Comparison of ENCODE assay signal across 11 cellular contexts in genomic region chr13:21142766-21143165, GRCh38. TPM values are rescaled to one million over a fixed set of nuclear protein-coding genes. Genes with fewer than 3 reads are reported as not detected.
DNase-seq lines count a peak whose midpoint lies in the region; ATAC-seq, FAIRE-seq and TF ChIP-seq lines count a peak whose summit lies in the region.
"Had no signal": no experiment of that assay in that cellular context is flagged by ENCODE, and none has a peak within 500 bp of the region (broad histone marks: within the 10 kb centered on the region; RNA-seq: fewer than 3 reads in every experiment).

No MANE protein-coding gene starts in this region.

- H4K8ac ChIP-seq in H1 (ENCODE audit: extremely low read depth, insufficient read depth, low read length): no peak overlapping the region

- H3K27ac Mint-ChIP-seq in T-helper 2 cell treated with Interferon-gamma antibody and Interleukin-4, amounts not matched to agents 5 μg/mL and 100 μg/mL, for 36 hours: peak overlapping the region; percentile 74

- H2BK20ac ChIP-seq in H1 (ENCODE audit: low read length): no peak overlapping the region

- FAIRE-seq in H1 (lab: Jason Lieb, UNC): no peak
- FAIRE-seq: A204.1 had no signal

- H3K4me1 Mint-ChIP-seq in T-helper 2 cell treated with Interferon-gamma antibody and Interleukin-4, amounts not matched to agents 5 μg/mL and 100 μg/mL, for 36 hours (ENCODE audit: low read depth): peaks cover 18% of the 10 kb centered on the region

- no peaks in the 10 kb centered on the region for H3K27me3 Mint-ChIP-seq in T-helper 2 cell treated with Interferon-gamma antibody and Interleukin-4, amounts not matched to agents 5 μg/mL and 100 μg/mL, for 36 hours (ENCODE audit: low read depth)

- no peaks in the 10 kb centered on the region for H3K27me3 ChIP-seq in OCI-LY1 (ENCODE audit: insufficient read depth, low read length)
- no peaks in the 10 kb centered on the region for H3K27me3 ChIP-seq in H1 (replicated peaks in 1 of 4; ENCODE audit: control insufficient read depth in 3 of 4, extremely low read depth in 1 of 4, insufficient read depth in 3 of 4, low read length in 3 of 4)
- no peaks in the 10 kb centered on the region for H3K27me3 ChIP-seq in parathyroid adenoma (ENCODE audit: control insufficient read depth, insufficient read depth, low read length)
- H3K27me3 ChIP-seq: esophagus squamous epithelium had no signal

- peaks cover 58% of the 10 kb centered on the region for H3K36me3 ChIP-seq in OCI-LY1 (ENCODE audit: insufficient read depth, low read length)
- peaks cover 5 to 45% (median 18%) of the 10 kb centered on the region in 4 experiments; a peak in 6 of 8 replicates for H3K36me3 ChIP-seq in H1 (ENCODE audit: control insufficient read depth in 2 of 4, insufficient read depth in 4 of 4, low read length in 3 of 4)
- H3K36me3 ChIP-seq in parathyroid adenoma (ENCODE audit: control insufficient read depth, insufficient read depth, low read length): no peaks in the 10 kb centered on the region

- H2BK15ac ChIP-seq in H1 (ENCODE audit: low read length): no peak overlapping the region

- H3K79me2 ChIP-seq in OCI-LY1 (ENCODE audit: insufficient read depth, low read length): peaks cover 45% of the 10 kb centered on the region
- H3K79me2 ChIP-seq in H1 (ENCODE audit: control insufficient read depth in 1 of 2, insufficient read depth in 2 of 2, low read length in 2 of 2): peaks cover 14 to 52% of the 10 kb centered on the region in 2 experiments
- H3K79me2 ChIP-seq in parathyroid adenoma: peaks cover 20% of the 10 kb centered on the region

- no peak overlapping the region for H3K4me3 ChIP-seq in OCI-LY1 (ENCODE audit: low read depth, low read length, poor library complexity, severe bottlenecking)
- H3K4me3 ChIP-seq in H1 (ENCODE audit: extremely low read depth in 1 of 4, insufficient read depth in 2 of 4, low read depth in 3 of 4, low read length in 4 of 4): peak overlapping the region in 1 of 4 experiments; percentile 37; a peak in 2 of 8 replicates
- H3K4me3 ChIP-seq in parathyroid adenoma (ENCODE audit: low read depth, low read length): peak overlapping the region; percentile 5

- H3K56ac ChIP-seq in H1 (replicated peaks; ENCODE audit: insufficient read length, low read depth, low read length): no peak overlapping the region

- H2BK5ac ChIP-seq in H1 (ENCODE audit: low read depth, low read length): no peak overlapping the region

- CTCF ChIA-PET in H1 (lab: Charles Lee; ENCODE audit: partially characterized antibody): interaction anchor here (0.7 kb wide), 1 partner anchor 121 kb away, joined by 3 read pairs; no protein-coding TSS in a partner anchor

- H2AK5ac ChIP-seq in H1 (ENCODE audit: low read depth, low read length): no peak overlapping the region

- H3K9ac ChIP-seq in OCI-LY1 (ENCODE audit: low read length) (no peak overlapping the region), H1 (replicated peaks in 1 of 4; ENCODE audit: extremely low read depth in 1 of 4, low read depth in 3 of 4, low read length in 3 of 4) (no peak overlapping the region), parathyroid adenoma (no peak overlapping the region)

- no peaks in the 10 kb centered on the region; the same call in 1 of the 2 replicates for H3K23me2 ChIP-seq in H1 (ENCODE audit: low read depth, low read length)

- H3K4me1 ChIP-seq in OCI-LY1 (ENCODE audit: insufficient read depth, low read length, severe bottlenecking): peaks cover 31% of the 10 kb centered on the region
- H3K4me1 ChIP-seq in H1 (replicated peaks in 1 of 4; ENCODE audit: control insufficient read depth in 3 of 4, insufficient read depth in 4 of 4, low read length in 3 of 4): peaks cover 0 to 6% (median 2%) of the 10 kb centered on the region in 4 experiments; a peak in 4 of 7 replicates
- peaks cover 9% of the 10 kb centered on the region for H3K4me1 ChIP-seq in parathyroid adenoma

- H3K4me2 ChIP-seq in OCI-LY1 (ENCODE audit: low read length) (0 out of 2 replicates have a peak overlapping the region, but pooled peaks have one; percentile 14), H1 (ENCODE audit: insufficient read depth in 1 of 2, low read depth in 2 of 2, low read length in 2 of 2) (peak overlapping the region; percentile 36 to 39; a peak in 3 of 4 replicates), parathyroid adenoma (ENCODE audit: low read length) (peak overlapping the region; percentile 43)

- no peak overlapping the region for H3K18ac ChIP-seq in H1 (ENCODE audit: extremely low read depth, low read length)

- H3K23ac ChIP-seq in H1 (ENCODE audit: insufficient read length): no peak overlapping the region

- 89% methylated on average over 3 of the region's 3 CpGs; no CpG with 5 or more reads in 1 of the 2 experiments for WGBS in H1 (ENCODE audit: extremely low coverage in 1 of 2, insufficient coverage in 1 of 2, insufficient read length in 1 of 2, insufficient replicate concordance in 2 of 2, low coverage in 1 of 2, low lambda C conversion rate in 2 of 2, missing lambda C conversion rate in 1 of 2), 2 experiments

- TF ChIP-seq RAD21 in H1 (IDR thresholded peaks at IDR 0.05 in 1 of 2, conservative IDR thresholded peaks at IDR 0.05 in 1 of 2; ENCODE audit: low read depth in 2 of 2, low read length in 2 of 2): no peak

- no peaks in the 10 kb centered on the region for H3K9me2 ChIP-seq in OCI-LY1 (ENCODE audit: low read depth, low read length)

- no peak overlapping the region for H3K14ac ChIP-seq in H1 (ENCODE audit: insufficient read length)

- POLR2A ChIA-PET in H1 (lab: Charles Lee; ENCODE audit: partially characterized antibody): interaction anchor here (1.0 to 3.0 kb wide), 5 partner anchors 19 to 316 kb away, joined by 4 to 10 read pairs (median 4); partner anchors contain the start of genes MRPL57, SKA3 and ZDHHC20

- TF ChIP-seq CTCF in OCI-LY1 (IDR thresholded peaks at IDR 0.05; ENCODE audit: low read length): no peak
- no peak for TF ChIP-seq CTCF in H1 (IDR thresholded peaks at IDR 0.05; ENCODE audit: control extremely low read depth in 1 of 3, insufficient read depth in 1 of 3, low read depth in 1 of 3, low read length in 3 of 3)
- no peak for TF ChIP-seq CTCF in parathyroid adenoma (IDR thresholded peaks at IDR 0.05)

- no peak for ATAC-seq in GM18505 (IDR thresholded peaks at IDR 0.05; ENCODE audit: unreplicated experiment)

- H2AFZ ChIP-seq in OCI-LY1 (ENCODE audit: low read length) (no peak overlapping the region), H1 (ENCODE audit: low read length) (no peak overlapping the region), parathyroid adenoma (no peak overlapping the region)

- no peak for DNase-seq in T-helper 2 cell treated with Interferon-gamma antibody and Interleukin-4, amounts not matched to agents 5 μg/mL and 100 μg/mL, for 36 hours (ENCODE audit: low spot score)
- no peak for DNase-seq in T-helper 2 cell
- no peak for DNase-seq in H1 (ENCODE audit: low read depth in 1 of 2, low spot score in 2 of 2)
- no peak for DNase-seq in NCI-H510A treated with DMSO at 0.1 percent for 48 hours (lab: John Stamatoyannopoulos, UW)
- DNase-seq in NCI-H2196 (lab: John Stamatoyannopoulos, UW; ENCODE audit: unreplicated experiment): no peak
- DNase-seq: esophagus squamous epithelium, NCI-H2171 treated with DMSO at 0.1 percent for 48 hours had no signal

- no peak for TF ChIP-seq POLR2A in H1 (IDR thresholded peaks at IDR 0.05; ENCODE audit: control extremely low read depth in 1 of 2, low read depth in 2 of 2, low read length in 2 of 2)
- no peak for TF ChIP-seq POLR2A in GM18505 (IDR thresholded peaks at IDR 0.05; ENCODE audit: borderline replicate concordance, extremely low read depth, insufficient read depth, insufficient read length)

- no peak overlapping the region for H3K4ac ChIP-seq in H1 (replicated peaks; ENCODE audit: insufficient read length, low read depth, low read length)

- TF ChIP-seq EP300 in H1 (IDR thresholded peaks at IDR 0.05; ENCODE audit: borderline replicate concordance in 1 of 2, low read depth in 2 of 2, low read length in 2 of 2): no peak

- peaks cover 2% of the 10 kb centered on the region for H3K79me1 ChIP-seq in H1 (ENCODE audit: low read depth, low read length)

- no peak overlapping the region for H2BK12ac ChIP-seq in H1 (ENCODE audit: low read depth, low read length)

- no peak overlapping the region for H3K27ac ChIP-seq in OCI-LY1 (ENCODE audit: low read depth, low read length, poor library complexity, severe bottlenecking)
- no peak overlapping the region for H3K27ac ChIP-seq in H1 (ENCODE audit: low read depth, low read length)
- no peak overlapping the region for H3K27ac ChIP-seq in parathyroid adenoma
- H3K27ac ChIP-seq: esophagus squamous epithelium had no signal

- H3F3A ChIP-seq in OCI-LY1 (ENCODE audit: insufficient read depth, low read length): no peaks in the 10 kb centered on the region

- no peak overlapping the region for H2BK120ac ChIP-seq in H1 (replicated peaks; ENCODE audit: low read depth, low read length)

- peaks cover 32% of the 10 kb centered on the region for H3K36me3 Mint-ChIP-seq in T-helper 2 cell treated with Interferon-gamma antibody and Interleukin-4, amounts not matched to agents 5 μg/mL and 100 μg/mL, for 36 hours (ENCODE audit: low read depth)

- H3K9me3 Mint-ChIP-seq in T-helper 2 cell treated with Interferon-gamma antibody and Interleukin-4, amounts not matched to agents 5 μg/mL and 100 μg/mL, for 36 hours: no peaks in the 10 kb centered on the region

- H4K5ac ChIP-seq in H1 (ENCODE audit: insufficient read length, low read depth, low read length): no peak overlapping the region

- H3K9me3 ChIP-seq in OCI-LY1 (ENCODE audit: low read length): no peaks in the 10 kb centered on the region
- H3K9me3 ChIP-seq in H1 (ENCODE audit: insufficient read depth in 2 of 2, low read depth in 1 of 2, low read length in 1 of 2): no peaks in the 10 kb centered on the region
- no peaks in the 10 kb centered on the region for H3K9me3 ChIP-seq in parathyroid adenoma (ENCODE audit: control insufficient read depth, low read length)
- H3K9me3 ChIP-seq: esophagus squamous epithelium had no signal

- H4K20me1 ChIP-seq in OCI-LY1 (ENCODE audit: insufficient read depth, low read length) (no peaks in the 10 kb centered on the region), H1 (replicated peaks in 1 of 2; ENCODE audit: control insufficient read depth in 1 of 2, insufficient read depth in 2 of 2, low read length in 2 of 2) (peaks cover 8 to 13% of the 10 kb centered on the region in 2 experiments)

- H4K91ac ChIP-seq in H1 (replicated peaks; ENCODE audit: insufficient read length, low read length): no peak overlapping the region

- peak overlapping the region; percentile 79 for H3K4me3 Mint-ChIP-seq in T-helper 2 cell treated with Interferon-gamma antibody and Interleukin-4, amounts not matched to agents 5 μg/mL and 100 μg/mL, for 36 hours

RNA-seq across cellular contexts. Expression of gene SAP18, which starts 2.8 kb away (rescaled TPM):
- 364 and 367 TPM in 2 replicates for total RNA-seq in H1 (2021; fragmentation: NEBNext Ultra II Directional; extraction: Animal tissue kit (Norgen Biotek cat#: 25700))
- 38.0 and 75.3 TPM in 2 replicates for polyA plus RNA-seq in H1 (2011; rRNA removed)
- 69.4 TPM for polyA plus RNA-seq in H1 (2011; cell fraction: cytosol; rRNA removed)
- 16.0 TPM for polyA plus RNA-seq in H1 (2011; cell fraction: nucleus; rRNA removed)
- 220 to 371 TPM (median 242 TPM) in 4 replicates for polyA plus RNA-seq in H1 (2012, experiment 1 of 2)
- 140 TPM for polyA plus RNA-seq in H1 (2012, experiment 2 of 2)
- polyA plus RNA-seq in H1 (2013, experiment 1 of 2): 152 TPM
- 153 TPM for polyA plus RNA-seq in H1 (2013, experiment 2 of 2)
- polyA minus RNA-seq in H1 (2011; rRNA and poly(A)+ RNA removed): 13.4 and 19.3 TPM in 2 replicates
- 19.4 TPM for polyA minus RNA-seq in H1 (2011; cell fraction: cytosol; rRNA and poly(A)+ RNA removed)
- polyA minus RNA-seq in H1 (2011; cell fraction: nucleus; rRNA and poly(A)+ RNA removed): 33.6 TPM

RNA-seq across cellular contexts. Expression of gene SKA3, which starts 33.6 kb away (rescaled TPM):
- 60.1 and 63.7 TPM in 2 replicates for total RNA-seq in H1 (2021; fragmentation: NEBNext Ultra II Directional; extraction: Animal tissue kit (Norgen Biotek cat#: 25700))
- 21.3 and 32.3 TPM in 2 replicates for polyA plus RNA-seq in H1 (2011; rRNA removed)
- polyA plus RNA-seq in H1 (2011; cell fraction: cytosol; rRNA removed): 32.8 TPM
- polyA plus RNA-seq in H1 (2011; cell fraction: nucleus; rRNA removed): 13.1 TPM
- polyA plus RNA-seq in H1 (2012, experiment 1 of 2): 28.3 to 44.9 TPM (median 32.7 TPM) in 4 replicates
- polyA plus RNA-seq in H1 (2012, experiment 2 of 2): 10.0 TPM
- 59.5 TPM for polyA plus RNA-seq in H1 (2013, experiment 1 of 2)
- 59.8 TPM for polyA plus RNA-seq in H1 (2013, experiment 2 of 2)
- polyA minus RNA-seq in H1 (2011; rRNA and poly(A)+ RNA removed): 24.8 and 38.1 TPM in 2 replicates
- polyA minus RNA-seq in H1 (2011; cell fraction: cytosol; rRNA and poly(A)+ RNA removed): 41.6 TPM
- 51.7 TPM for polyA minus RNA-seq in H1 (2011; cell fraction: nucleus; rRNA and poly(A)+ RNA removed)

RNA-seq across cellular contexts. Expression of gene MRPL57, which starts 33.7 kb away (rescaled TPM):
- 34.1 and 34.5 TPM in 2 replicates for total RNA-seq in H1 (2021; fragmentation: NEBNext Ultra II Directional; extraction: Animal tissue kit (Norgen Biotek cat#: 25700))
- 29.9 and 30.4 TPM in 2 replicates for polyA plus RNA-seq in H1 (2011; rRNA removed)
- polyA plus RNA-seq in H1 (2011; cell fraction: cytosol; rRNA removed): 29.6 TPM
- polyA plus RNA-seq in H1 (2011; cell fraction: nucleus; rRNA removed): 22.9 TPM
- polyA plus RNA-seq in H1 (2012, experiment 1 of 2): 27.2 to 32.0 TPM (median 30.5 TPM) in 4 replicates
- 28.3 TPM for polyA plus RNA-seq in H1 (2012, experiment 2 of 2)
- 37.7 TPM for polyA plus RNA-seq in H1 (2013, experiment 1 of 2)
- 35.9 TPM for polyA plus RNA-seq in H1 (2013, experiment 2 of 2)
- 5.3 and 5.9 TPM in 2 replicates for polyA minus RNA-seq in H1 (2011; rRNA and poly(A)+ RNA removed)
- polyA minus RNA-seq in H1 (2011; cell fraction: cytosol; rRNA and poly(A)+ RNA removed): 14.5 TPM
- polyA minus RNA-seq in H1 (2011; cell fraction: nucleus; rRNA and poly(A)+ RNA removed): 20.2 TPM
